21 cellular contexts compared by ENCODE assay signal in genomic region chr18:25672490-25672889, GRCh38.
A peak's percentile ranks its signal among the peaks of the same experiment; 100 is the strongest.
DNase-seq lines count a peak whose midpoint lies in the region; ATAC-seq and TF ChIP-seq lines count a peak whose summit lies in the region.
"Had no signal": no experiment of that assay in that cellular context is flagged by ENCODE, and none has a peak within 500 bp of the region (broad histone marks: within the 10 kb centered on the region; RNA-seq: fewer than 3 reads in every experiment).

No MANE protein-coding gene starts in this region.

- no peaks in the 10 kb centered on the region for H3K79me2 ChIP-seq in OCI-LY7 (ENCODE audit: insufficient read depth, low read depth, low read length)

- no peaks in the 10 kb centered on the region for H4K20me1 ChIP-seq in OCI-LY7 (ENCODE audit: insufficient read depth, low read length)

- in situ Hi-C loops in GM13977 (cut with MboI; ENCODE audit: low pct_unique_long_range_greater_than_20kb, low sequenced_read_pairs, unreplicated experiment): no loop called here

- H3K36me3 ChIP-seq in A673 (ENCODE audit: insufficient read depth, low read length, poor library complexity, severe bottlenecking) (no peaks in the 10 kb centered on the region), OCI-LY7 (ENCODE audit: insufficient read depth, low read length) (no peaks in the 10 kb centered on the region), gastroesophageal sphincter (no peaks in the 10 kb centered on the region)
- H3K36me3 ChIP-seq: ascending aorta, esophagus muscularis mucosa, uterus had no signal

- no peak for ATAC-seq in gastroesophageal sphincter
- no peak for ATAC-seq in GM18519 (IDR thresholded peaks at IDR 0.05; ENCODE audit: low FRiP score, unreplicated experiment)
- ATAC-seq: left ventricle myocardium superior; naive thymus-derived CD4-positive, alpha-beta T cell; stimulated activated naive CD8-positive, alpha-beta T cell treated with anti-CD3 and anti-CD28 coated beads, Interleukin-15, amount 100 ng/mL, for 72 hours had no signal

- H2AFZ ChIP-seq in OCI-LY7 (ENCODE audit: low read length): no peak overlapping the region

- BruUV-seq in A673 (replicated peaks; lab: Mats Ljungman, UMichigan) (no TSS peak), OCI-LY7 (replicated peaks; lab: Mats Ljungman, UMichigan) (no TSS peak)

- TF ChIP-seq CTCF in A673 (conservative IDR thresholded peaks at IDR 0.05; ENCODE audit: low read depth, low read length) (0 out of 2 replicates have a peak, but pooled peaks have one; percentile 17), GM13977 (IDR thresholded peaks at IDR 0.05; ENCODE audit: extremely low read depth, insufficient read depth, missing control alignments) (peak; percentile 21), OCI-LY7 (conservative IDR thresholded peaks at IDR 0.05; ENCODE audit: low read length) (peak; percentile 59), fibroblast of mammary gland (conservative IDR thresholded peaks at IDR 0.05; ENCODE audit: control insufficient read depth, insufficient read depth, low read depth, low read length) (peak; percentile 17), gastroesophageal sphincter (IDR thresholded peaks at IDR 0.05) (no peak)

- H3K9me3 ChIP-seq in A673 (ENCODE audit: low read depth, low read length, poor library complexity, severe bottlenecking) (peaks cover 7% of the 10 kb centered on the region), OCI-LY7 (ENCODE audit: low read length) (no peaks in the 10 kb centered on the region), gastroesophageal sphincter (no peaks in the 10 kb centered on the region)
- H3K9me3 ChIP-seq: ascending aorta, esophagus muscularis mucosa, uterus had no signal

- no peaks in the 10 kb centered on the region for H3K9me2 ChIP-seq in OCI-LY7 (ENCODE audit: insufficient read depth, low read length)

- H3K4me3 ChIP-seq in A673 (ENCODE audit: low read depth, low read length, poor library complexity, severe bottlenecking) (no peak overlapping the region), OCI-LY7 (ENCODE audit: low read depth, low read length, poor library complexity, severe bottlenecking) (no peak overlapping the region), fibroblast of mammary gland (ENCODE audit: control insufficient read depth, low read depth, low read length) (no peak overlapping the region), gastroesophageal sphincter (no peak overlapping the region)
- H3K4me3 ChIP-seq: ascending aorta, esophagus muscularis mucosa, uterus had no signal

- H3K27ac ChIP-seq in A673 (ENCODE audit: low read depth, low read length, poor library complexity, severe bottlenecking): no peak overlapping the region
- no peak overlapping the region for H3K27ac ChIP-seq in OCI-LY7 (ENCODE audit: low read depth, low read length, poor library complexity, severe bottlenecking)
- H3K27ac ChIP-seq in gastroesophageal sphincter: no peak overlapping the region
- H3K27ac ChIP-seq: ascending aorta, esophagus muscularis mucosa, uterus had no signal

- TF ChIP-seq EP300 in gastroesophageal sphincter (IDR thresholded peaks at IDR 0.05): no peak

- no peak for TF ChIP-seq POLR2A in gastroesophageal sphincter (IDR thresholded peaks at IDR 0.05)

- intact Hi-C loops in A673 (cut with micrococcal nuclease; ENCODE audit: unreplicated experiment): no loop called here
- intact Hi-C loops in OCI-LY7 (cut with micrococcal nuclease; ENCODE audit: unreplicated experiment): loop anchor here (10.0 kb wide), 1 partner anchor 222 kb away; no protein-coding TSS in a partner anchor

- no peak overlapping the region for H3K4me2 ChIP-seq in OCI-LY7 (ENCODE audit: low read length)

- POLR2A ChIA-PET in A673 (lab: Charles Lee; ENCODE audit: low non-redundant PET): no interaction called here
- POLR2A ChIA-PET in OCI-LY7 (lab: Charles Lee): no interaction called here

- no peaks in the 10 kb centered on the region for H3K27me3 ChIP-seq in A673 (replicated peaks; ENCODE audit: insufficient read depth, low read depth, low read length, poor library complexity)
- no peaks in the 10 kb centered on the region for H3K27me3 ChIP-seq in gastroesophageal sphincter
- H3K27me3 ChIP-seq: ascending aorta, esophagus muscularis mucosa, uterus had no signal

- CTCF ChIA-PET in A673 (lab: Charles Lee) (no interaction called here), OCI-LY7 (lab: Charles Lee; ENCODE audit: unreplicated experiment) (no interaction called here)

- 74 to 82% methylated on average over 4 of the region's 4 CpGs for WGBS in gastroesophageal sphincter (ENCODE audit: low coverage in 1 of 2), 2 donors

- DNase-seq in A673 (ENCODE audit: low spot score): peak; percentile 3
- DNase-seq in GM13977 (ENCODE audit: low spot score): no peak
- no peak for DNase-seq in OCI-LY7 (ENCODE audit: low spot score)
- DNase-seq in fibroblast of mammary gland (ENCODE audit: low read depth): no peak
- no peak for DNase-seq in NCI-H2196 treated with DMSO at 0.1 percent for 48 hours (lab: John Stamatoyannopoulos, UW; ENCODE audit: unreplicated experiment)
- no peak for DNase-seq in midbrain (lab: John Stamatoyannopoulos, UW)
- DNase-seq: activated CD4-positive, alpha-beta T cell treated with anti-CD3 and anti-CD28 coated beads for 1 hour; activated gamma-delta T cell treated with Interleukin-2 at 50 U/mL for 16 hours; COR-L47; left ventricle myocardium superior; naive thymus-derived CD4-positive, alpha-beta T cell; NCI-H2029 treated with DMSO at 0.1 percent for 48 hours; NCI-H526; posterior cingulate gyrus; stimulated activated naive CD8-positive, alpha-beta T cell treated with anti-CD3 and anti-CD28 coated beads, Interleukin-15, amount 100 ng/mL, for 72 hours; T-helper 2 cell; uterus had no signal

- no peaks in the 10 kb centered on the region for H3K4me1 ChIP-seq in A673 (ENCODE audit: insufficient read depth, low read length, poor library complexity, severe bottlenecking)
- H3K4me1 ChIP-seq in OCI-LY7 (ENCODE audit: insufficient read depth, low read length, poor library complexity, severe bottlenecking): no peaks in the 10 kb centered on the region
- no peaks in the 10 kb centered on the region for H3K4me1 ChIP-seq in gastroesophageal sphincter
- H3K4me1 ChIP-seq: ascending aorta, esophagus muscularis mucosa, uterus had no signal

Comparison
In these comparisons a context has a peak if more than half of its experiments do, and no peak if none do; other contexts are left out.
1. CTCF ChIP-seq: peak in A673 (single experiment), GM13977 (single experiment), OCI-LY7 (single experiment) and fibroblast of mammary gland (single experiment); none in gastroesophageal sphincter (0 of 4).